ENCODE assay signal across 21 cellular contexts in genomic region chr1:110585426-110585825, GRCh38. TPM values are rescaled to one million over a fixed set of nuclear protein-coding genes. Genes with fewer than 3 reads are reported as not detected.
DNase-seq lines count a peak whose midpoint lies in the region; ATAC-seq and TF ChIP-seq lines count a peak whose summit lies in the region.
"Had no signal": no experiment of that assay in that cellular context is flagged by ENCODE, and none has a peak within 500 bp of the region (broad histone marks: within the 10 kb centered on the region; RNA-seq: fewer than 3 reads in every experiment).

No MANE protein-coding gene starts in this region.

- H3K27me3 Mint-ChIP-seq in type B pancreatic cell = peaks cover 27% of the 10 kb centered on the region

- TF ChIP-seq CTCF in heart left ventricle (IDR thresholded peaks at IDR 0.05) (no peak), type B pancreatic cell (conservative IDR thresholded peaks at IDR 0.05) (no peak)

- 82 to 93% (median 92%) methylated on average over 1 of the region's 1 CpG; no CpG with 5 or more reads in 1 of the 4 donors for WGBS in heart left ventricle, 4 donors
- no CpG with 5 or more reads among the region's 1 CpG for WGBS in trophoblast cell (ENCODE audit: extremely low coverage, insufficient coverage, insufficient read length)

- no peaks in the 10 kb centered on the region for H3K36me3 Mint-ChIP-seq in type B pancreatic cell
- H3K36me3 Mint-ChIP-seq: CD14-positive monocyte; CD4-positive, alpha-beta memory T cell had no signal

- peak; percentile 38 for DNase-seq in cardiac septum (ENCODE audit: low spot score)
- no peak for DNase-seq in heart left ventricle
- no peak for DNase-seq in trophoblast cell
- peak; percentile 53 for DNase-seq in type B pancreatic cell (ENCODE audit: extremely low spot score, unreplicated experiment)
- no peak for DNase-seq in NOMO-1 treated with DMSO at 0.1 percent for 48 hours (lab: John Stamatoyannopoulos, UW; ENCODE audit: unreplicated experiment)
- DNase-seq in kidney tubule cell (ENCODE audit: low spot score) = no peak
- DNase-seq: 8988T; CD4-positive, alpha-beta memory T cell; DMS53; DND-41; EL; GOT3; H7; HFFc6 had no signal

- no peak overlapping the region for H2BK120ac ChIP-seq in trophoblast cell (ENCODE audit: insufficient read depth, low read length, poor library complexity)

- no peak overlapping the region for H2AK5ac ChIP-seq in trophoblast cell (ENCODE audit: low read length)

- no peak overlapping the region for H3K18ac ChIP-seq in trophoblast cell (ENCODE audit: low read length)

- no peak overlapping the region for H3K4ac ChIP-seq in trophoblast cell (ENCODE audit: low read depth, low read length)

- intact Hi-C loops in cardiac septum (cut with DNase I) = no loop called here
- intact Hi-C loops in heart left ventricle (cut with DNase I) = no loop called here

- H3K9me3 ChIP-seq in heart left ventricle (no peaks in the 10 kb centered on the region), trophoblast cell (ENCODE audit: insufficient read depth, low read depth, low read length) (no peaks in the 10 kb centered on the region)
- H3K9me3 ChIP-seq: BLaER1 had no signal

- no peak overlapping the region for H3K27ac Mint-ChIP-seq in type B pancreatic cell
- H3K27ac Mint-ChIP-seq: CD14-positive monocyte; CD4-positive, alpha-beta memory T cell; HFFc6 had no signal

- peak overlapping the region; percentile 22 for H3K23ac ChIP-seq in trophoblast cell (ENCODE audit: low read length)

- H3K36me3 ChIP-seq in heart left ventricle = no peaks in the 10 kb centered on the region
- no peaks in the 10 kb centered on the region for H3K36me3 ChIP-seq in trophoblast cell (ENCODE audit: control insufficient read depth in 1 of 2, insufficient read depth in 2 of 2, low read length in 2 of 2)
- H3K36me3 ChIP-seq: BLaER1 had no signal

- no peak overlapping the region for H2BK5ac ChIP-seq in trophoblast cell (ENCODE audit: low read depth, low read length, poor library complexity)

- no peak overlapping the region for H3K4me3 Mint-ChIP-seq in type B pancreatic cell
- H3K4me3 Mint-ChIP-seq: CD14-positive monocyte; CD4-positive, alpha-beta memory T cell; HFFc6 had no signal

- no peaks in the 10 kb centered on the region for H3K79me2 ChIP-seq in trophoblast cell (ENCODE audit: control insufficient read depth, insufficient read depth, low read length, poor library complexity)

- no peaks in the 10 kb centered on the region for H3K79me1 ChIP-seq in trophoblast cell (ENCODE audit: low read length)

- H3K9ac ChIP-seq in trophoblast cell (ENCODE audit: low read length) = no peak overlapping the region
- H3K9ac ChIP-seq: BLaER1 had no signal

- no peaks in the 10 kb centered on the region for H3K4me1 Mint-ChIP-seq in type B pancreatic cell (ENCODE audit: unreplicated experiment)
- H3K4me1 Mint-ChIP-seq: CD14-positive monocyte; CD4-positive, alpha-beta memory T cell had no signal

- TF ChIP-seq POLR2A in heart left ventricle (IDR thresholded peaks at IDR 0.05) = no peak

- no peak overlapping the region for H3K4me2 ChIP-seq in trophoblast cell (ENCODE audit: low read length)
- H3K4me2 ChIP-seq: BLaER1 had no signal

- H4K8ac ChIP-seq in trophoblast cell (ENCODE audit: low read depth, low read length) = no peak overlapping the region

- no peak overlapping the region for H3K14ac ChIP-seq in trophoblast cell (ENCODE audit: low read length)

- H4K91ac ChIP-seq in trophoblast cell (ENCODE audit: low read depth, low read length) = no peak overlapping the region

- no peak overlapping the region for H2BK12ac ChIP-seq in trophoblast cell (ENCODE audit: low read length)

- H3K27ac ChIP-seq in heart left ventricle (no peak overlapping the region), trophoblast cell (ENCODE audit: low read depth, low read length) (no peak overlapping the region)
- H3K27ac ChIP-seq: BLaER1 had no signal

- H3K4me1 ChIP-seq in heart left ventricle (no peaks in the 10 kb centered on the region), trophoblast cell (ENCODE audit: control insufficient read depth in 1 of 2, insufficient read depth in 2 of 2, low read length in 2 of 2) (no peaks in the 10 kb centered on the region)
- H3K4me1 ChIP-seq: BLaER1 had no signal

- ATAC-seq in heart left ventricle (no peak), HG02588 (IDR thresholded peaks at IDR 0.05; ENCODE audit: unreplicated experiment) (no peak)
- ATAC-seq: GM12878, HCT116 had no signal

- H4K12ac ChIP-seq in trophoblast cell (ENCODE audit: low read depth, low read length) = no peak overlapping the region

- no peaks in the 10 kb centered on the region for H3K9me3 Mint-ChIP-seq in type B pancreatic cell
- H3K9me3 Mint-ChIP-seq: CD4-positive, alpha-beta memory T cell; HFFc6 had no signal

- H3K27me3 ChIP-seq in heart left ventricle (peaks cover 0 to 5% (median 0%) of the 10 kb centered on the region in 9 donors), trophoblast cell (ENCODE audit: insufficient read depth, low read length) (no peaks in the 10 kb centered on the region)
- H3K27me3 ChIP-seq: BLaER1 had no signal

- H3K4me3 ChIP-seq in heart left ventricle (no peak overlapping the region), trophoblast cell (ENCODE audit: low read depth, low read length) (no peak overlapping the region)
- H3K4me3 ChIP-seq: BLaER1, GM12878 had no signal

- H2AFZ ChIP-seq in trophoblast cell (ENCODE audit: insufficient read depth, low read length, poor library complexity) = no peak overlapping the region

RNA-seq across cellular contexts. Expression of gene KCNA2, which starts 20.7 kb away (rescaled TPM):
- total RNA-seq in cardiac septum (0.51 TPM), heart left ventricle (1 to 10 TPM in 4 of 9 donors, under 1 TPM in 5; 0.23 to 1.6 (median 0.82) TPM), type B pancreatic cell (ENCODE audit: low replicate concordance) (0.40 and 1.1 TPM in 2 replicates)
- polyA plus RNA-seq in heart left ventricle = under 1 TPM; 0.08 to 0.19 TPM
- polyA plus RNA-seq in trophoblast cell (2013) = not detected in 2 replicates
- total RNA-seq: G401, HFFc6 had no signal
- polyA plus RNA-seq: AG04450, CD14-positive monocyte had no signal

Comparison
In these comparisons a context has a peak if more than half of its experiments do, and no peak if none do; other contexts are left out.
1. DNase-seq: peak in cardiac septum (single experiment) and type B pancreatic cell (single experiment); none in heart left ventricle (0 of 5), trophoblast cell (0 of 2), NOMO-1 treated with DMSO at 0.1 percent for 48 hours (single experiment) and kidney tubule cell (single experiment).